Comparison of ENCODE assay signal across 8 cellular contexts in genomic region chr1:24236170-24237045, GRCh38. TPM values are rescaled to one million over a fixed set of nuclear protein-coding genes. Genes with fewer than 3 reads are reported as not detected.
DNase-seq lines count a peak whose midpoint lies in the region; ATAC-seq and TF ChIP-seq lines count a peak whose summit lies in the region.

No MANE protein-coding gene starts in this region.

- no peak for TF ChIP-seq EP300 in gastroesophageal sphincter (IDR thresholded peaks at IDR 0.05)

- H3K27ac ChIP-seq in RWPE1 (peak overlapping the region; percentile 90), gastroesophageal sphincter (no peak overlapping the region), caudate nucleus (ENCODE audit: low read depth, low read length) (no peak overlapping the region)

- WGBS in gastroesophageal sphincter (ENCODE audit: low coverage in 1 of 2), 2 donors: 37 to 46% methylated on average over 4 to 6 of the region's 17 CpGs

- H3K27me3 ChIP-seq in gastroesophageal sphincter: peaks cover 28% of the 10 kb centered on the region

- DNase-seq in RWPE1 (ENCODE audit: low spot score) (peak; percentile 86), germinal center (ENCODE audit: low spot score) (no peak), caudate nucleus (lab: John Stamatoyannopoulos, UW) (no peak), C1 segment of cervical spinal cord (lab: John Stamatoyannopoulos, UW) (no peak)
- peak; percentile 45 to 50 for DNase-seq in stimulated activated CD4-positive, alpha-beta T cell treated with anti-CD3 and anti-CD28 coated beads, Interleukin-2, amount 100 ng/mL, for 48 hours

- no peak overlapping the region for H3K4me3 ChIP-seq in gastroesophageal sphincter

- POLR2A ChIA-PET in RWPE1 (lab: Yijun Ruan, JAX; ENCODE audit: low non-redundant PET): interaction anchor here (0.7 kb wide), 1 partner anchor 30 kb away, joined by 3 read pairs; no protein-coding TSS in a partner anchor

- peaks cover 0 to 7% (median 0%) of the 10 kb centered on the region in 3 donors for H3K4me1 ChIP-seq in gastroesophageal sphincter

- no peak for TF ChIP-seq POLR2A in gastroesophageal sphincter (IDR thresholded peaks at IDR 0.05)

- CTCF ChIA-PET in RWPE1 (lab: Yijun Ruan, JAX): interaction anchor here (1.3 to 1.4 kb wide), 2 partner anchors 35 to 154 kb away, joined by 3 to 5 read pairs; no protein-coding TSS in a partner anchor

- peak; percentile 48 for ATAC-seq in GM18909 (IDR thresholded peaks at IDR 0.05; ENCODE audit: poor library complexity, unreplicated experiment)
- peak; percentile 25 for ATAC-seq in gastroesophageal sphincter
- ATAC-seq in GM19324 (IDR thresholded peaks at IDR 0.05; ENCODE audit: low FRiP score, unreplicated experiment): no peak

- no peaks in the 10 kb centered on the region for H3K36me3 ChIP-seq in gastroesophageal sphincter

- no peaks in the 10 kb centered on the region for H3K9me3 ChIP-seq in gastroesophageal sphincter

- no peak for TF ChIP-seq CTCF in RWPE1 (conservative IDR thresholded peaks at IDR 0.05; ENCODE audit: low read depth)
- TF ChIP-seq CTCF in gastroesophageal sphincter (IDR thresholded peaks at IDR 0.05): no peak

RNA-seq across cellular contexts. Expression of gene IFNLR1, which starts 49.3 kb away (rescaled TPM):
- total RNA-seq in gastroesophageal sphincter: 1 to 10 TPM in 3 of 4 donors, under 1 TPM in 1; 0.93 to 2.8 (median 1.2) TPM

Comparison
In these comparisons a context has a peak if more than half of its experiments do, and no peak if none do; other contexts are left out.
1. DNase-seq: peak in RWPE1 (single experiment) and stimulated activated CD4-positive, alpha-beta T cell treated with anti-CD3 and anti-CD28 coated beads, Interleukin-2, amount 100 ng/mL, for 48 hours (2 of 2); none in germinal center (single experiment), caudate nucleus (0 of 61) and C1 segment of cervical spinal cord (0 of 14).